Comparison of ENCODE assay signal across 8 cellular contexts in genomic region chr12:21773263-21773741, GRCh38. TPM values are rescaled to one million over a fixed set of nuclear protein-coding genes. Genes with fewer than 3 reads are reported as not detected.
DNase-seq lines count a peak whose midpoint lies in the region; ATAC-seq and TF ChIP-seq lines count a peak whose summit lies in the region.

No MANE protein-coding gene starts in this region.

- no peaks in the 10 kb centered on the region for H3K79me1 ChIP-seq in trophoblast cell (ENCODE audit: low read length)

- H3K9me3 ChIP-seq in OCI-LY3 (ENCODE audit: insufficient read depth, low read length) (no peaks in the 10 kb centered on the region), trophoblast cell (ENCODE audit: insufficient read depth, low read depth, low read length) (no peaks in the 10 kb centered on the region)

- H3K4me1 ChIP-seq in OCI-LY3 (ENCODE audit: low read length), result no peaks in the 10 kb centered on the region
- H3K4me1 ChIP-seq in trophoblast cell (ENCODE audit: control insufficient read depth in 1 of 2, insufficient read depth in 2 of 2, low read length in 2 of 2), result no peaks in the 10 kb centered on the region

- H3K23ac ChIP-seq in trophoblast cell (ENCODE audit: low read length), result no peak overlapping the region

- no peak overlapping the region for H3K4ac ChIP-seq in trophoblast cell (ENCODE audit: low read depth, low read length)

- H3K79me2 ChIP-seq in OCI-LY3 (ENCODE audit: low read length) (no peaks in the 10 kb centered on the region), trophoblast cell (ENCODE audit: control insufficient read depth, insufficient read depth, low read length, poor library complexity) (no peaks in the 10 kb centered on the region)

- H3K14ac ChIP-seq in trophoblast cell (ENCODE audit: low read length), result no peak overlapping the region

- H2AK5ac ChIP-seq in trophoblast cell (ENCODE audit: low read length), result no peak overlapping the region

- H2AFZ ChIP-seq in OCI-LY3 (ENCODE audit: low read depth, low read length) (no peak overlapping the region), trophoblast cell (ENCODE audit: insufficient read depth, low read length, poor library complexity) (no peak overlapping the region)

- no peak overlapping the region for H3K18ac ChIP-seq in trophoblast cell (ENCODE audit: low read length)

- WGBS in trophoblast cell (ENCODE audit: extremely low coverage, insufficient coverage, insufficient read length), result no CpG with 5 or more reads among the region's 23 CpGs

- no peak for ATAC-seq in activated CD4-positive, CD25-positive, alpha-beta regulatory T cell treated with anti-CD3 and anti-CD28 coated beads, Interleukin-2, amount 50 U/mL, for 24 hours
- ATAC-seq in HG03045 (IDR thresholded peaks at IDR 0.05; ENCODE audit: unreplicated experiment) (no peak), GM18870 (IDR thresholded peaks at IDR 0.05; ENCODE audit: unreplicated experiment) (no peak)

- H3K4me3 ChIP-seq in OCI-LY3 (ENCODE audit: low read length), result no peak overlapping the region
- peak overlapping the region; percentile 51 to 60 for H3K4me3 ChIP-seq in foreskin fibroblast (ENCODE audit: low read depth in 1 of 2, low read length in 2 of 2)
- no peak overlapping the region for H3K4me3 ChIP-seq in trophoblast cell (ENCODE audit: low read depth, low read length)

- H4K20me1 ChIP-seq in OCI-LY3 (ENCODE audit: insufficient read depth, low read length), result no peaks in the 10 kb centered on the region

- H2BK120ac ChIP-seq in trophoblast cell (ENCODE audit: insufficient read depth, low read length, poor library complexity), result no peak overlapping the region

- H4K8ac ChIP-seq in trophoblast cell (ENCODE audit: low read depth, low read length), result no peak overlapping the region

- TF ChIP-seq CTCF in OCI-LY3 (IDR thresholded peaks at IDR 0.05; ENCODE audit: low read depth, low read length), result peak; percentile 34
- no peak for TF ChIP-seq CTCF in foreskin fibroblast (IDR thresholded peaks at IDR 0.05; ENCODE audit: low read depth, low read length)

- H2BK12ac ChIP-seq in trophoblast cell (ENCODE audit: low read length), result no peak overlapping the region

- H4K91ac ChIP-seq in trophoblast cell (ENCODE audit: low read depth, low read length), result no peak overlapping the region

- no peaks in the 10 kb centered on the region for H3K27me3 ChIP-seq in OCI-LY3 (ENCODE audit: low read depth, low read length)
- H3K27me3 ChIP-seq in trophoblast cell (ENCODE audit: insufficient read depth, low read length), result no peaks in the 10 kb centered on the region

- H3K27ac ChIP-seq in OCI-LY3 (ENCODE audit: low read length) (no peak overlapping the region), trophoblast cell (ENCODE audit: low read depth, low read length) (no peak overlapping the region)

- peak; percentile 6 for DNase-seq in Daoy (ENCODE audit: low read depth)
- DNase-seq in foreskin fibroblast, result peak in 1 of 2 donors; percentile 35
- DNase-seq in trophoblast cell, result peak in 1 of 2 donors; percentile 6
- no peak for DNase-seq in NCI-H226

- no peaks in the 10 kb centered on the region for H3K36me3 ChIP-seq in OCI-LY3 (replicated peaks; ENCODE audit: low read depth, low read length)
- no peaks in the 10 kb centered on the region for H3K36me3 ChIP-seq in trophoblast cell (ENCODE audit: control insufficient read depth in 1 of 2, insufficient read depth in 2 of 2, low read length in 2 of 2)

- H3K4me2 ChIP-seq in OCI-LY3 (ENCODE audit: low read length) (no peak overlapping the region), trophoblast cell (ENCODE audit: low read length) (peak overlapping the region; percentile 15)

- no peak overlapping the region for H4K12ac ChIP-seq in trophoblast cell (ENCODE audit: low read depth, low read length)

- no peak overlapping the region for H3K9ac ChIP-seq in OCI-LY3 (ENCODE audit: low read length)
- H3K9ac ChIP-seq in trophoblast cell (ENCODE audit: low read length), result no peak overlapping the region

- H2BK5ac ChIP-seq in trophoblast cell (ENCODE audit: low read depth, low read length, poor library complexity), result no peak overlapping the region

RNA-seq across cellular contexts. Expression of gene KCNJ8, which starts 1.2 kb away (rescaled TPM):
- 1.1 TPM in 1 of 2 replicates, not detected in the other for total RNA-seq in Daoy (2014; rRNA removed; shearing (Covaris generic))
- 0.33 and 0.39 TPM in 2 replicates for polyA plus RNA-seq in trophoblast cell (2013)

Comparison
In these comparisons a context has a peak if more than half of its experiments do, and no peak if none do; other contexts are left out.
1. H3K4me3 ChIP-seq: peak in foreskin fibroblast (2 of 2); none in OCI-LY3 (single experiment) and trophoblast cell (single experiment).